Comparison of ENCODE assay signal across 1 cellular context in the genomic region with DNA sequence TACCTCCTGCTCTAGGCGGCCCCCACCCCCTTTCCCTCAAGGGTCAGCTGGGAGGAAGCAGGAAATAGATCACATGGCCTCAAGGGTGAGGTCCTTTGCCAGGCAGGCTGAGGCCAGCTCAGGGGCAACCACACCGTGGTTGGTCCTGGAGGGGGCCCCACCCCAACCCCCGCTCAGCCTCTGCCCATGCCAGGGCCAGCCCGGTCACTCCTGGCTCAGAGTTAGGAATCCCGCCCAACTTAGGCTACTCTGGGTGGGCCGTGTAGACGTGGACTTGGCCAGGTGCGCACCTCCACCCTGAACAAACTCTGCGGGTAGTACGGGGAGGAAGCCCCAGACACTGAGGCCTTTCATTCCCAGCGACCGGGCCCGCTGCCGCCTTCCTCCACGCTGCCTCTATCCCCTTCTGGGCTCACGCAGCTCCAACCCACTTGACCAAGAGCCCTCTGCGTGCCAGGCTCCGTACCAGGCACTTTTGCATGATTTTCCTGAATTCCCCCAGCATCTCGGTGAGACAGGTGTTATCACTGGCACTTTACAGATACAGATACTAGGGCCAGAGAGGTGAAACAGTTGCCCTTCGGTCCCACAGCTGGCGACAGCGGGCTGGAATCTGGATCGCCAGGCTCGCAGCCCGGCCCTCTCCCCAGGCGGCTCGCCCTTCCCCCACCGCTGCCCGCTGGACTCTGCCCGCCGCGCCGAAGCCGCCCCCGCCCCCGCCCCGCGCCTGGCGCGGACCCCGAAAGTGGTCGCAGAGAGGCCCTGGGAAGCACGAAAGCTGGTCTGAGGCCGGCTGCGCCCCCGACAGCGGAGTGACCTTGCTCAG.
TF ChIP-seq lines count a peak whose summit lies in the region.

No MANE protein-coding gene starts in this region.

TF ChIP-seq in K562, 482 proteins besides CTCF, POLR2A, EP300 and RAD21 (continued from another document and continues in another):
- TF ChIP-seq, protein P1, sequence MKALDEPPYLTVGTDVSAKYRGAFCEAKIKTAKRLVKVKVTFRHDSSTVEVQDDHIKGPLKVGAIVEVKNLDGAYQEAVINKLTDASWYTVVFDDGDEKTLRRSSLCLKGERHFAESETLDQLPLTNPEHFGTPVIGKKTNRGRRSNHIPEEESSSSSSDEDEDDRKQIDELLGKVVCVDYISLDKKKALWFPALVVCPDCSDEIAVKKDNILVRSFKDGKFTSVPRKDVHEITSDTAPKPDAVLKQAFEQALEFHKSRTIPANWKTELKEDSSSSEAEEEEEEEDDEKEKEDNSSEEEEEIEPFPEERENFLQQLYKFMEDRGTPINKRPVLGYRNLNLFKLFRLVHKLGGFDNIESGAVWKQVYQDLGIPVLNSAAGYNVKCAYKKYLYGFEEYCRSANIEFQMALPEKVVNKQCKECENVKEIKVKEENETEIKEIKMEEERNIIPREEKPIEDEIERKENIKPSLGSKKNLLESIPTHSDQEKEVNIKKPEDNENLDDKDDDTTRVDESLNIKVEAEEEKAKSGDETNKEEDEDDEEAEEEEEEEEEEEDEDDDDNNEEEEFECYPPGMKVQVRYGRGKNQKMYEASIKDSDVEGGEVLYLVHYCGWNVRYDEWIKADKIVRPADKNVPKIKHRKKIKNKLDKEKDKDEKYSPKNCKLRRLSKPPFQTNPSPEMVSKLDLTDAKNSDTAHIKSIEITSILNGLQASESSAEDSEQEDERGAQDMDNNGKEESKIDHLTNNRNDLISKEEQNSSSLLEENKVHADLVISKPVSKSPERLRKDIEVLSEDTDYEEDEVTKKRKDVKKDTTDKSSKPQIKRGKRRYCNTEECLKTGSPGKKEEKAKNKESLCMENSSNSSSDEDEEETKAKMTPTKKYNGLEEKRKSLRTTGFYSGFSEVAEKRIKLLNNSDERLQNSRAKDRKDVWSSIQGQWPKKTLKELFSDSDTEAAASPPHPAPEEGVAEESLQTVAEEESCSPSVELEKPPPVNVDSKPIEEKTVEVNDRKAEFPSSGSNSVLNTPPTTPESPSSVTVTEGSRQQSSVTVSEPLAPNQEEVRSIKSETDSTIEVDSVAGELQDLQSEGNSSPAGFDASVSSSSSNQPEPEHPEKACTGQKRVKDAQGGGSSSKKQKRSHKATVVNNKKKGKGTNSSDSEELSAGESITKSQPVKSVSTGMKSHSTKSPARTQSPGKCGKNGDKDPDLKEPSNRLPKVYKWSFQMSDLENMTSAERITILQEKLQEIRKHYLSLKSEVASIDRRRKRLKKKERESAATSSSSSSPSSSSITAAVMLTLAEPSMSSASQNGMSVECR (CRISPR knock-in tag; IDR thresholded peaks at IDR 0.05), result peak; percentile 61
- TF ChIP-seq CHD7 (IDR thresholded peaks at IDR 0.05; ENCODE audit: low read depth, low read length), result no peak
- no peak for TF ChIP-seq PREB (CRISPR knock-in tag; IDR thresholded peaks at IDR 0.05)
- no peak for TF ChIP-seq CCAR2 (IDR thresholded peaks at IDR 0.05; ENCODE audit: low read depth, low read length)
- no peak for TF ChIP-seq NBN (IDR thresholded peaks at IDR 0.05; ENCODE audit: low read depth)
- TF ChIP-seq E2F8 (IDR thresholded peaks at IDR 0.05; ENCODE audit: low read depth, partially characterized antibody), result no peak
- TF ChIP-seq ZNF253 (CRISPR knock-in tag; conservative IDR thresholded peaks at IDR 0.05), result no peak
- 0 out of 2 replicates have a peak, but pooled peaks have one; percentile 20 for TF ChIP-seq THAP7 (CRISPR knock-in tag; IDR thresholded peaks at IDR 0.05)
- 0 out of 4 replicates have a peak, but pooled peaks of 1 of the 2 experiments have one; percentile 36 for TF ChIP-seq ZNF318 (IDR thresholded peaks at IDR 0.05; ENCODE audit: borderline replicate concordance in 1 of 2, low read depth in 1 of 2)
